In the genomic region with DNA sequence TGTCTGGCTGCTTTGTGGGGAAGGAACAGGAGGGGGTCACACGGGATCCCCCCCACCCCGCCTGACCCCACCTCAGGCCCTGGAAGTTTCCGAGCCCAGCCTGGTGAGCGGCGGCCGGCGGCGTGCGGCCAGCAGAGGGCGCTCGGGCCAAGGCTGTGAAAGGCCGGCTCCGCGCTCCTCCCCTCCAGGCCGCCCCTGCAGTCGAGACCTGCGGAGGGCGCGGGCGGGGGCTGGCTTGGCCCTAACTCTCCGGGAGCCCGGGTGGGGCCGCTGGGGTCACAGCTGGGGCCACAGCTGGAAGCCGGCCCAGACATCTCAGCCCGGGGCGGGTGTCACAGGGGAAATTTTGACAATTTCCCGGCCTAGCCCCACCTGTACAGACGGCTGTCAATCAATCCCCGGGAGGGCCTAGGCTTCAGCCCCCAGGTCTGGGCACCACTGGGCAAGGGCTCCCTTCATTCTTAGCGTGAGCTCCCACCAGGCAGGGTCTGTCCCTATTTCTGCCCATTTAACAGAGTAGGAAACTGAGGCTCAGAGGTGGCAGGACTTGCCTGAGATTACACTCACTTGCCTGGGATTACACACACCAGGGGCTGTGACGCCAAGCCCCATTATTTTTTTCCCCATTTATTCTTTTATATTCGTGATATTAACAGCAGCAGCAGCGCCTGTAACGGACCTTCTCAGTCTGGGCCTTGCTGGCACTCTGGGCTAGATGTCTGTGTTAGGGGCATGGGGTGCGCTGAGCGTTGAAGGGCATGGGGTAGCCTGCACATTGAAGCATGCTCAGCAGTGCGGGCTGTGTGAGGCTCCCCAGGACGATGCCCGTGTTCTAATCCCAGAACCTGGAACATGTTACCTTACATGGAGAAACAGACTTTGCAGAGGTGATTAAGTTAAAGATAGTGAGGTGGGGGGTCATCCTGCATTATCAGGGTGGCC, we compare ENCODE assay signal across 8 cellular contexts. TPM values are rescaled to one million over a fixed set of nuclear protein-coding genes. Genes with fewer than 3 reads are reported as not detected.
DNase-seq lines count a peak whose midpoint lies in the region; ATAC-seq and TF ChIP-seq lines count a peak whose summit lies in the region.

No MANE protein-coding gene starts in this region.

- H3K36me3 ChIP-seq in breast epithelium (no peaks in the 10 kb centered on the region), kidney epithelial cell (ENCODE audit: control insufficient read depth, insufficient read depth, low read length) (no peaks in the 10 kb centered on the region)

- H3K27ac ChIP-seq in breast epithelium, result no peak overlapping the region

- DNase-seq in Ammon's horn (ENCODE audit: low spot score) (peak; percentile 69), GM19240 (ENCODE audit: insufficient read length, low spot score) (peak; percentile 76), NAMALWA (ENCODE audit: low spot score) (peak; percentile 70), activated B cell treated with CpG ODN at 0.5 μM for 24 hours (peak; percentile 82), breast epithelium (ENCODE audit: low spot score in 2 of 2) (peak in 1 of 2 donors; percentile 43), kidney epithelial cell (ENCODE audit: low read depth) (no peak), cortex of kidney (lab: John Stamatoyannopoulos, UW) (no peak)
- DNase-seq in stimulated activated CD4-positive, alpha-beta T cell treated with anti-CD3 and anti-CD28 coated beads, Interleukin-4, amount 100 ng/mL, for 1 hour, result peak; percentile 78

- no peaks in the 10 kb centered on the region for H3K9me3 ChIP-seq in breast epithelium

- H3K27me3 ChIP-seq in breast epithelium, result no peaks in the 10 kb centered on the region
- H3K27me3 ChIP-seq in kidney epithelial cell (ENCODE audit: control insufficient read depth, insufficient read depth, low read length), result peaks cover 12% of the 10 kb centered on the region

- no peaks in the 10 kb centered on the region for H3K9me3 Mint-ChIP-seq in activated B cell treated with CpG ODN at 0.5 μM for 24 hours

- ATAC-seq in activated B cell treated with CpG ODN at 0.5 μM for 24 hours (ENCODE audit: low read depth), result peak; percentile 85

- intact Hi-C loops in activated B cell treated with CpG ODN at 0.5 μM for 24 hours (cut with micrococcal nuclease), result loop anchor here (1.0 kb wide), 8 partner anchors 22 to 612 kb away; no protein-coding TSS in a partner anchor
- intact Hi-C loops in breast epithelium (cut with DNase I; ENCODE audit: low total_unique reads), result no loop called here

- TF ChIP-seq CTCF in activated B cell treated with CpG ODN at 0.5 μM for 24 hours (IDR thresholded peaks at IDR 0.05) (peak; percentile 35), breast epithelium (IDR thresholded peaks at IDR 0.05) (peak; percentile 72 to 93 (median 89)), kidney epithelial cell (IDR thresholded peaks at IDR 0.05; ENCODE audit: insufficient read depth, low read length, poor library complexity, severe bottlenecking) (peak; percentile 80)

- peaks cover 18% of the 10 kb centered on the region for H3K27me3 Mint-ChIP-seq in activated B cell treated with CpG ODN at 0.5 μM for 24 hours

- TF ChIP-seq POLR2A in breast epithelium (IDR thresholded peaks at IDR 0.05), result no peak

- CTCF ChIA-PET in activated B cell treated with CpG ODN at 0.5 μM for 24 hours (lab: Charles Lee), result interaction anchor here (0.6 to 4.1 kb wide), 23 partner anchors 22 to 1047 kb away, joined by 3 to 60 read pairs (median 5); partner anchors contain the start of gene ZBP1

- H3K4me1 Mint-ChIP-seq in activated B cell treated with CpG ODN at 0.5 μM for 24 hours, result peaks cover 25% of the 10 kb centered on the region

- POLR2A ChIA-PET in activated B cell treated with CpG ODN at 0.5 μM for 24 hours (lab: Charles Lee), result interaction anchor here (1.1 to 2.6 kb wide), 5 partner anchors 22 to 102 kb away, joined by 3 to 22 read pairs (median 6); partner anchors contain the start of gene ZBP1

- no peaks in the 10 kb centered on the region for H3K4me1 ChIP-seq in breast epithelium

- no peak overlapping the region for H3K27ac Mint-ChIP-seq in activated B cell treated with CpG ODN at 0.5 μM for 24 hours

- H3K4me3 Mint-ChIP-seq in activated B cell treated with CpG ODN at 0.5 μM for 24 hours, result peak overlapping the region; percentile 42

- no peaks in the 10 kb centered on the region for H3K36me3 Mint-ChIP-seq in activated B cell treated with CpG ODN at 0.5 μM for 24 hours (ENCODE audit: low read depth)

- H3K4me3 ChIP-seq in breast epithelium, result peak overlapping the region in 2 of 3 donors; percentile 21 to 56
- H3K4me3 ChIP-seq in kidney epithelial cell (ENCODE audit: low read depth, low read length), result no peak overlapping the region

RNA-seq across cellular contexts. Expression of gene ZBP1, which starts 23.0 kb away (rescaled TPM):
- total RNA-seq in activated B cell treated with CpG ODN at 0.5 μM for 24 hours (16.5 and 17.8 TPM in 2 replicates), breast epithelium (1 to 10 TPM in 1 of 3 donors, under 1 TPM in 1, not detected in 1; 0.73 to 2.4 TPM), kidney epithelial cell (0.07 TPM in 1 of 2 replicates, not detected in the other)

RNA-seq across cellular contexts. Expression of gene PCK1, which starts 36.4 kb away (rescaled TPM):
- total RNA-seq in activated B cell treated with CpG ODN at 0.5 μM for 24 hours, result not detected in 2 replicates
- 100 to 1,000 TPM in 1 of 3 donors, 10 to 100 TPM in 2; 27.2 to 252 (median 29.3) TPM for total RNA-seq in breast epithelium
- under 0.01 TPM in 1 of 2 replicates, not detected in the other for total RNA-seq in kidney epithelial cell

Comparison
In these comparisons a context has a peak if more than half of its experiments do, and no peak if none do; other contexts are left out.
1. DNase-seq: peak in Ammon's horn (single experiment), GM19240 (single experiment), NAMALWA (single experiment), activated B cell treated with CpG ODN at 0.5 μM for 24 hours (single experiment) and stimulated activated CD4-positive, alpha-beta T cell treated with anti-CD3 and anti-CD28 coated beads, Interleukin-4, amount 100 ng/mL, for 1 hour (single experiment); none in kidney epithelial cell (single experiment) and cortex of kidney (single experiment).
2. CTCF ChIP-seq: peak in every context shown above with its lines; median percentile 89 in breast epithelium; 80 in kidney epithelial cell; 35 in activated B cell treated with CpG ODN at 0.5 μM for 24 hours.
3. RNA of gene PCK1, which starts 36.4 kb away (total RNA-seq): 27.2 to 252 TPM in breast epithelium; not detected in activated B cell treated with CpG ODN at 0.5 μM for 24 hours and under 0.01 TPM in kidney epithelial cell; every median in the first group is over 10 times any median in the second.